In the genomic region with DNA sequence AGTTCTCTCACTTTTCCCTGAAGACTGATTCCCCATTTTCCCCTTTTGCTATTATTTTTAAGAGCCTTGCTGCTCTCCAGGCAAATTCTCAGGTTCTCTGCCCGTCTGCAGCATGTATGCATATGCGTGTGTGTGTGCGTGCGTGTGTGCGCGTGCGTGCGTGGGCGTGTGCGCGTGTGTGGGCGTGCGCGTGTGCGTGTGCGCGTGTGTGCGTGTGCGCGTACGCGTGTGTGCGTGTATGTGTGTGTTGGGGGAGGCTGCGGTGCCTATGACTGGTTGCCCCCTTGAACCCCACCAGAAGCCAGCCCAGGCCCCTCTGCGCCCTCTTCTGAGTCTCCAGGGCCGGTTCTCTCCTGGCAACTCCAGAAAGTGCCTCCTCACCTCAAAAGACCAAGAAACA, we compare ENCODE assay signal across 33 cellular contexts. TPM values are rescaled to one million over a fixed set of nuclear protein-coding genes. Genes with fewer than 3 reads are reported as not detected.
"Had no signal": no experiment of that assay in that cellular context is flagged by ENCODE, and none has a peak within 500 bp of the region (broad histone marks: within the 10 kb centered on the region; RNA-seq: fewer than 3 reads in every experiment).

No MANE protein-coding gene starts in this region.

- H2AFZ ChIP-seq: hepatocyte, parathyroid adenoma had no signal

- H3K4me2 ChIP-seq: hepatocyte had no signal

- H3K9ac ChIP-seq: parathyroid adenoma had no signal

- H3K9me3 Mint-ChIP-seq: activated CD4-positive, alpha-beta memory T cell treated with anti-CD3 and anti-CD28 coated beads, Interleukin-2, amount 10 ng/mL, durations not matched to agents 7 days and 5 days; activated CD4-positive, alpha-beta T cell treated with anti-CD3 and anti-CD28 coated beads, Interleukin-2, amount 10 ng/mL, durations not matched to agents 7 days and 5 days; activated T-helper 1 cell treated with anti-CD3 and anti-CD28 coated beads, Interleukin-12 subunit alpha, Interleukin-12 subunit beta, Interleukin-2, Interleukin-4 antibody, amounts not matched to agents 30 ng/mL and 10 ng/mL and 1 ng/mL, durations not matched to agents 14 hours and 24 hours and 36 hours; naive thymus-derived CD8-positive, alpha-beta T cell; neural crest cell; stimulated activated effector memory CD8-positive, alpha-beta T cell treated with anti-CD3 and anti-CD28 coated beads, Interleukin-12 subunit alpha, Interleukin-12 subunit beta, amount 100 ng/mL, for 72 hours; stimulated activated naive CD8-positive, alpha-beta T cell treated with anti-CD3 and anti-CD28 coated beads, Interleukin-15, Interleukin-2, amounts not matched to agents 100 ng/mL and 50 ng/mL, for 24 hours had no signal

- H3K4me3 Mint-ChIP-seq: activated CD4-positive, alpha-beta memory T cell treated with anti-CD3 and anti-CD28 coated beads, Interleukin-2, amount 10 ng/mL, durations not matched to agents 7 days and 5 days; activated CD4-positive, alpha-beta T cell treated with anti-CD3 and anti-CD28 coated beads, Interleukin-2, amount 10 ng/mL, durations not matched to agents 7 days and 5 days; activated T-helper 1 cell treated with anti-CD3 and anti-CD28 coated beads, Interleukin-12 subunit alpha, Interleukin-12 subunit beta, Interleukin-2, Interleukin-4 antibody, amounts not matched to agents 30 ng/mL and 10 ng/mL and 1 ng/mL, durations not matched to agents 14 hours and 24 hours and 36 hours; naive thymus-derived CD8-positive, alpha-beta T cell; neural crest cell; stimulated activated effector memory CD8-positive, alpha-beta T cell treated with anti-CD3 and anti-CD28 coated beads, Interleukin-12 subunit alpha, Interleukin-12 subunit beta, amount 100 ng/mL, for 72 hours; stimulated activated naive CD8-positive, alpha-beta T cell treated with anti-CD3 and anti-CD28 coated beads, Interleukin-15, Interleukin-2, amounts not matched to agents 100 ng/mL and 50 ng/mL, for 24 hours had no signal

- DNase-seq: activated CD4-positive, alpha-beta memory T cell treated with anti-CD3 and anti-CD28 coated beads, Interleukin-2, amount 10 ng/mL, durations not matched to agents 7 days and 5 days; activated CD4-positive, alpha-beta T cell treated with anti-CD3 and anti-CD28 coated beads for 1 hour; activated CD4-positive, alpha-beta T cell treated with anti-CD3 and anti-CD28 coated beads, Interleukin-2, amount 10 ng/mL, durations not matched to agents 7 days and 5 days; activated effector memory CD4-positive, alpha-beta T cell treated with anti-CD3 and anti-CD28 coated beads, Interleukin-2, amount 50 U/mL, for 16 hours; activated naive CD4-positive, alpha-beta T cell treated with anti-CD3 and anti-CD28 coated beads, Interleukin-2, amount 50 U/mL, for 16 hours; amniotic stem cell; brain microvascular endothelial cell; caudate nucleus; dermis blood vessel endothelial cell; effector CD8-positive, alpha-beta T cell; erythroblast; gastrocnemius medialis; glutamatergic neuron; left cardiac atrium; left ventricle myocardium superior; midbrain; naive thymus-derived CD8-positive, alpha-beta T cell; occipital lobe; psoas muscle; sigmoid colon; small intestine; stimulated activated CD4-positive, alpha-beta T cell treated with anti-CD3 and anti-CD28 coated beads, Interleukin-4, amount 100 ng/mL, for 24 hours; upper lobe of right lung had no signal

- H3K4me3 ChIP-seq: gastrocnemius medialis, hepatocyte, psoas muscle, sigmoid colon, upper lobe of right lung had no signal

- H3K27ac ChIP-seq: brain microvascular endothelial cell, gastrocnemius medialis, hepatocyte, parathyroid adenoma, psoas muscle, sigmoid colon, upper lobe of right lung had no signal

- H3K36me3 Mint-ChIP-seq: naive thymus-derived CD8-positive, alpha-beta T cell; stimulated activated effector memory CD8-positive, alpha-beta T cell treated with anti-CD3 and anti-CD28 coated beads, Interleukin-12 subunit alpha, Interleukin-12 subunit beta, amount 100 ng/mL, for 72 hours had no signal

- FAIRE-seq: astrocyte, keratinocyte, small intestine had no signal

- H3K79me2 ChIP-seq: hepatocyte, parathyroid adenoma had no signal

- H3K4me1 ChIP-seq: gastrocnemius medialis, parathyroid adenoma, psoas muscle had no signal

- ATAC-seq: gastrocnemius medialis; left cardiac atrium; left ventricle myocardium superior; naive thymus-derived CD8-positive, alpha-beta T cell; psoas muscle; stimulated activated effector memory CD8-positive, alpha-beta T cell treated with anti-CD3 and anti-CD28 coated beads, Interleukin-12 subunit alpha, Interleukin-12 subunit beta, amount 100 ng/mL, for 72 hours; upper lobe of right lung had no signal

- H3K9me3 ChIP-seq: gastrocnemius medialis, psoas muscle, sigmoid colon, upper lobe of right lung had no signal

- H3K36me3 ChIP-seq: brain microvascular endothelial cell, gastrocnemius medialis, sigmoid colon, upper lobe of right lung had no signal

- H3K4me1 Mint-ChIP-seq: activated CD4-positive, alpha-beta memory T cell treated with anti-CD3 and anti-CD28 coated beads, Interleukin-2, amount 10 ng/mL, durations not matched to agents 7 days and 5 days; activated CD4-positive, alpha-beta T cell treated with anti-CD3 and anti-CD28 coated beads, Interleukin-2, amount 10 ng/mL, durations not matched to agents 7 days and 5 days; stimulated activated effector memory CD8-positive, alpha-beta T cell treated with anti-CD3 and anti-CD28 coated beads, Interleukin-12 subunit alpha, Interleukin-12 subunit beta, amount 100 ng/mL, for 72 hours had no signal

- H3K27me3 ChIP-seq: brain microvascular endothelial cell, gastrocnemius medialis, hepatocyte, sigmoid colon, upper lobe of right lung had no signal

RNA-seq across cellular contexts. Expression of a gene that starts 1.0 kb away (rescaled TPM):
- total RNA-seq: activated CD4-positive, alpha-beta memory T cell treated with anti-CD3 and anti-CD28 coated beads, Interleukin-2, amount 10 ng/mL, durations not matched to agents 7 days and 5 days; activated CD4-positive, alpha-beta T cell treated with anti-CD3 and anti-CD28 coated beads, Interleukin-2, amount 10 ng/mL, durations not matched to agents 7 days and 5 days; activated T-helper 1 cell treated with anti-CD3 and anti-CD28 coated beads, Interleukin-12 subunit alpha, Interleukin-12 subunit beta, Interleukin-2, Interleukin-4 antibody, amounts not matched to agents 30 ng/mL and 10 ng/mL and 1 ng/mL, durations not matched to agents 14 hours and 24 hours and 36 hours; astrocyte; dermis blood vessel endothelial cell; gastrocnemius medialis; hepatocyte; left cardiac atrium; left ventricle myocardium superior; lung microvascular endothelial cell; naive thymus-derived CD8-positive, alpha-beta T cell; neural crest cell; occipital lobe; psoas muscle; sigmoid colon; subcutaneous adipose tissue; upper lobe of right lung had no signal
- polyA plus RNA-seq: hepatocyte; keratinocyte; naive thymus-derived CD8-positive, alpha-beta T cell; psoas muscle had no signal
